Comparison of ENCODE assay signal across 8 cellular contexts in the genomic region with DNA sequence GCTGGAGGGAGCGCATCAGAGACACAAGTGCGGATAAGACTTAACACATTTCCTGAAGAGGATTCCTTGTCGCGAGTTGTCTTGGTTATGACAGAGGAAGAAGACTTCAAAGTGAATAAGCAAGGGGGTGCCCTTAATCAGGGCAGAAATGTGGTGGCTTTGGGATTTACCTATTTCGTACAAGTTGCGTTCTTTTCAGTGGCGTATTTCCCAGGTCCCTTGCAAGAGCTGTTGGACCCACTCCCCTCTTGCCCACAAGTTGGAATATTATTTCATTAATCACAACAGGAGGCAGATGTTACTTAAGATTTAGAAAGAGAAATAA.
DNase-seq lines count a peak whose midpoint lies in the region; ATAC-seq and TF ChIP-seq lines count a peak whose summit lies in the region.

No MANE protein-coding gene starts in this region.

- H3K9me3 ChIP-seq in Peyer's patch (no peaks in the 10 kb centered on the region), sigmoid colon (no peaks in the 10 kb centered on the region)

- intact Hi-C loops in sigmoid colon (cut with DNase I): loop anchor here (10.0 kb wide), 1 partner anchor 473 kb away; no protein-coding TSS in a partner anchor

- TF ChIP-seq CTCF in Peyer's patch (IDR thresholded peaks at IDR 0.05) (no peak), foreskin keratinocyte (conservative IDR thresholded peaks at IDR 0.05) (no peak), sigmoid colon (IDR thresholded peaks at IDR 0.05) (no peak)

- peak; percentile 18 for ATAC-seq in GM19023 (IDR thresholded peaks at IDR 0.05; ENCODE audit: unreplicated experiment)
- peak; percentile 38 for ATAC-seq in foreskin keratinocyte
- no peak for ATAC-seq in HG03342 (IDR thresholded peaks at IDR 0.05; ENCODE audit: unreplicated experiment)

- H3K27me3 ChIP-seq in Peyer's patch (no peaks in the 10 kb centered on the region), foreskin keratinocyte (no peaks in the 10 kb centered on the region), sigmoid colon (no peaks in the 10 kb centered on the region)

- 6 to 18% methylated on average over 7 of the region's 7 CpGs for WGBS in sigmoid colon, 2 donors

- no peak for TF ChIP-seq EP300 in sigmoid colon (IDR thresholded peaks at IDR 0.05)

- peaks cover 0 to 5% (median 0%) of the 10 kb centered on the region in 4 donors for H3K4me1 ChIP-seq in Peyer's patch
- H3K4me1 ChIP-seq in foreskin keratinocyte: no peaks in the 10 kb centered on the region
- peaks cover 0 to 9% (median 0%) of the 10 kb centered on the region in 4 donors for H3K4me1 ChIP-seq in sigmoid colon

- H3K36me3 ChIP-seq in Peyer's patch (no peaks in the 10 kb centered on the region), sigmoid colon (no peaks in the 10 kb centered on the region)

- H3K4me3 ChIP-seq in Peyer's patch: peak overlapping the region; percentile 40 to 87 (median 56)
- H3K4me3 ChIP-seq in sigmoid colon: peak overlapping the region; percentile 56 to 76 (median 65)

- peak overlapping the region; percentile 62 to 94 (median 90) for H3K27ac ChIP-seq in Peyer's patch
- H3K27ac ChIP-seq in foreskin keratinocyte: peak overlapping the region; percentile 77
- H3K27ac ChIP-seq in sigmoid colon: peak overlapping the region; percentile 91 to 96 (median 93)

- TF ChIP-seq POLR2A in Peyer's patch (IDR thresholded peaks at IDR 0.05) (no peak), sigmoid colon (IDR thresholded peaks at IDR 0.05) (no peak)

- DNase-seq in Peyer's patch (no peak), foreskin keratinocyte (no peak), sigmoid colon (no peak), COLO829 (ENCODE audit: low spot score) (no peak), DMS153 (lab: John Stamatoyannopoulos, UW) (no peak)
- DNase-seq in effector CD4-positive, alpha-beta T cell: no peak
